Comparison of ENCODE assay signal across 1 cellular context in the genomic region with DNA sequence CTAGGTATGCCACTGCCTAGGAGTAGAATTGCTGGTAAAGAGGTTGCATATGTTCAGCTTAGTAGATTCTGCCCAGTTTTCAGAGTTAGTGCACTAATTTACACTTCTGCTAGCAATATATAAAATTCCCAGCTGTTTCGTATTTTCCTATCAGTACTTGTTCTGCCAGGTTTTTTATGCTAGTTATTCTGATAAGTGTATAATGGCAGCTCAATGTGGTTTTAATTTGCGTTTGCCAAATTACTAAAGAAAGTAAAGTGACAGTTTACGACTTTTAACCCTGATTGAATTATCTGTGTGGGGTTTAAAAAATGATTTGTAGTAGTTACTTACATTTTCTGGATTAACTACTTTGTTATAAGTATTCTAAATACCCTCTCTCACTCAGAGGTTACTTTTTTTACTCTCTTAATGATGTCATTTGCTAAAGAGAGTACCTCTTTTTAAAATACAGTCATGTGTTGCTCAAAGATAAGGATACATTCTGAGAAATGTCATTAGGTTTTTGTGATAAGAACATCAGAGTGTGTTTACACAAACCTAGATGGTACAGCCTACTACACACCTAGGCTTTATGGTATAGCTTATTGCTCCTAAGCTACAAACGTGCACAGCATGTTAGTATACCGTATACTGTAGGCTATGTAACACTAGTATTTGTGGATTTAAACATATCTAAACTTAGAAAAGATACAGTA.
TF ChIP-seq lines count a peak whose summit lies in the region.

No MANE protein-coding gene starts in this region.

TF ChIP-seq in K562, 482 proteins besides CTCF, POLR2A, EP300 and RAD21 (continued from another document and continues in another):
- TF ChIP-seq, protein P1, sequence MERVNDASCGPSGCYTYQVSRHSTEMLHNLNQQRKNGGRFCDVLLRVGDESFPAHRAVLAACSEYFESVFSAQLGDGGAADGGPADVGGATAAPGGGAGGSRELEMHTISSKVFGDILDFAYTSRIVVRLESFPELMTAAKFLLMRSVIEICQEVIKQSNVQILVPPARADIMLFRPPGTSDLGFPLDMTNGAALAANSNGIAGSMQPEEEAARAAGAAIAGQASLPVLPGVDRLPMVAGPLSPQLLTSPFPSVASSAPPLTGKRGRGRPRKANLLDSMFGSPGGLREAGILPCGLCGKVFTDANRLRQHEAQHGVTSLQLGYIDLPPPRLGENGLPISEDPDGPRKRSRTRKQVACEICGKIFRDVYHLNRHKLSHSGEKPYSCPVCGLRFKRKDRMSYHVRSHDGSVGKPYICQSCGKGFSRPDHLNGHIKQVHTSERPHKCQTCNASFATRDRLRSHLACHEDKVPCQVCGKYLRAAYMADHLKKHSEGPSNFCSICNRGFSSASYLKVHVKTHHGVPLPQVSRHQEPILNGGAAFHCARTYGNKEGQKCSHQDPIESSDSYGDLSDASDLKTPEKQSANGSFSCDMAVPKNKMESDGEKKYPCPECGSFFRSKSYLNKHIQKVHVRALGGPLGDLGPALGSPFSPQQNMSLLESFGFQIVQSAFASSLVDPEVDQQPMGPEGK (CRISPR knock-in tag; IDR thresholded peaks at IDR 0.05; ENCODE audit: borderline replicate concordance): no peak
- TF ChIP-seq, protein P2, sequence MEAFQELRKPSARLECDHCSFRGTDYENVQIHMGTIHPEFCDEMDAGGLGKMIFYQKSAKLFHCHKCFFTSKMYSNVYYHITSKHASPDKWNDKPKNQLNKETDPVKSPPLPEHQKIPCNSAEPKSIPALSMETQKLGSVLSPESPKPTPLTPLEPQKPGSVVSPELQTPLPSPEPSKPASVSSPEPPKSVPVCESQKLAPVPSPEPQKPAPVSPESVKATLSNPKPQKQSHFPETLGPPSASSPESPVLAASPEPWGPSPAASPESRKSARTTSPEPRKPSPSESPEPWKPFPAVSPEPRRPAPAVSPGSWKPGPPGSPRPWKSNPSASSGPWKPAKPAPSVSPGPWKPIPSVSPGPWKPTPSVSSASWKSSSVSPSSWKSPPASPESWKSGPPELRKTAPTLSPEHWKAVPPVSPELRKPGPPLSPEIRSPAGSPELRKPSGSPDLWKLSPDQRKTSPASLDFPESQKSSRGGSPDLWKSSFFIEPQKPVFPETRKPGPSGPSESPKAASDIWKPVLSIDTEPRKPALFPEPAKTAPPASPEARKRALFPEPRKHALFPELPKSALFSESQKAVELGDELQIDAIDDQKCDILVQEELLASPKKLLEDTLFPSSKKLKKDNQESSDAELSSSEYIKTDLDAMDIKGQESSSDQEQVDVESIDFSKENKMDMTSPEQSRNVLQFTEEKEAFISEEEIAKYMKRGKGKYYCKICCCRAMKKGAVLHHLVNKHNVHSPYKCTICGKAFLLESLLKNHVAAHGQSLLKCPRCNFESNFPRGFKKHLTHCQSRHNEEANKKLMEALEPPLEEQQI (IDR thresholded peaks at IDR 0.05): no peak
- TF ChIP-seq RHOXF2B (CRISPR knock-in tag; conservative IDR thresholded peaks at IDR 0.05) (no peak), NBN (IDR thresholded peaks at IDR 0.05; ENCODE audit: low read depth) (no peak; the same call in 1 of the 2 replicates), STAG1 (CRISPR knock-in tag; IDR thresholded peaks at IDR 0.05; ENCODE audit: borderline replicate concordance) (no peak), LARP7 (IDR thresholded peaks at IDR 0.05) (no peak), TRIM28 (IDR thresholded peaks at IDR 0.05) (no peak), FOXP1 (CRISPR knock-in tag; IDR thresholded peaks at IDR 0.05) (no peak), RFX7 (CRISPR knock-in tag; IDR thresholded peaks at IDR 0.05) (no peak), MCM5 (IDR thresholded peaks at IDR 0.05; ENCODE audit: low read depth) (no peak), SPI1 (IDR thresholded peaks at IDR 0.05; ENCODE audit: borderline replicate concordance, low read depth, low read length) (no peak), TCF3 (CRISPR knock-in tag; IDR thresholded peaks at IDR 0.05) (peak; percentile 53; the same call in 1 of the 2 replicates), NFIX (CRISPR knock-in tag; IDR thresholded peaks at IDR 0.05; ENCODE audit: low read depth) (no peak), LEF1 (IDR thresholded peaks at IDR 0.05) (peak; percentile 79; the same call in 1 of the 2 replicates), PHTF2 (CRISPR knock-in tag; IDR thresholded peaks at IDR 0.05) (no peak), PHB (CRISPR knock-in tag; IDR thresholded peaks at IDR 0.05) (no peak), POLR3A (IDR thresholded peaks at IDR 0.05; ENCODE audit: borderline replicate concordance, extremely low read depth, insufficient read depth, insufficient read length) (no peak), DIDO1 (tag; IDR thresholded peaks at IDR 0.05; ENCODE audit: low read depth) (no peak), NFRKB (IDR thresholded peaks at IDR 0.05; ENCODE audit: low read depth) (no peak), NFXL1 (CRISPR knock-in tag; IDR thresholded peaks at IDR 0.05) (no peak), RBM15 (IDR thresholded peaks at IDR 0.05; ENCODE audit: insufficient read depth, low read length) (no peak), XRCC3 (IDR thresholded peaks at IDR 0.05) (no peak), MAZ (CRISPR knock-in tag; conservative IDR thresholded peaks at IDR 0.05 in 1 of 2, IDR thresholded peaks at IDR 0.05 in 1 of 2) (no peak), MYNN (IDR thresholded peaks at IDR 0.05) (no peak), MYNN (CRISPR knock-in tag; IDR thresholded peaks at IDR 0.05) (no peak), NFATC3 (IDR thresholded peaks at IDR 0.05) (no peak), ZNF174 (CRISPR knock-in tag; IDR thresholded peaks at IDR 0.05) (no peak)
- TF ChIP-seq, protein P3, sequence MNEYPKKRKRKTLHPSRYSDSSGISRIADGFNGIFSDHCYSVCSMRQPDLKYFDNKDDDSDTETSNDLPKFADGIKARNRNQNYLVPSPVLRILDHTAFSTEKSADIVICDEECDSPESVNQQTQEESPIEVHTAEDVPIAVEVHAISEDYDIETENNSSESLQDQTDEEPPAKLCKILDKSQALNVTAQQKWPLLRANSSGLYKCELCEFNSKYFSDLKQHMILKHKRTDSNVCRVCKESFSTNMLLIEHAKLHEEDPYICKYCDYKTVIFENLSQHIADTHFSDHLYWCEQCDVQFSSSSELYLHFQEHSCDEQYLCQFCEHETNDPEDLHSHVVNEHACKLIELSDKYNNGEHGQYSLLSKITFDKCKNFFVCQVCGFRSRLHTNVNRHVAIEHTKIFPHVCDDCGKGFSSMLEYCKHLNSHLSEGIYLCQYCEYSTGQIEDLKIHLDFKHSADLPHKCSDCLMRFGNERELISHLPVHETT (CRISPR knock-in tag; conservative IDR thresholded peaks at IDR 0.05 in 1 of 2, IDR thresholded peaks at IDR 0.05 in 1 of 2): no peak
- TF ChIP-seq, protein P4, sequence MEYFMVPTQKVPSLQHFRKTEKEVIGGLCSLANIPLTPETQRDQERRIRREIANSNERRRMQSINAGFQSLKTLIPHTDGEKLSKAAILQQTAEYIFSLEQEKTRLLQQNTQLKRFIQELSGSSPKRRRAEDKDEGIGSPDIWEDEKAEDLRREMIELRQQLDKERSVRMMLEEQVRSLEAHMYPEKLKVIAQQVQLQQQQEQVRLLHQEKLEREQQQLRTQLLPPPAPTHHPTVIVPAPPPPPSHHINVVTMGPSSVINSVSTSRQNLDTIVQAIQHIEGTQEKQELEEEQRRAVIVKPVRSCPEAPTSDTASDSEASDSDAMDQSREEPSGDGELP (CRISPR knock-in tag; IDR thresholded peaks at IDR 0.05; ENCODE audit: borderline replicate concordance): no peak
- TF ChIP-seq, protein P5, sequence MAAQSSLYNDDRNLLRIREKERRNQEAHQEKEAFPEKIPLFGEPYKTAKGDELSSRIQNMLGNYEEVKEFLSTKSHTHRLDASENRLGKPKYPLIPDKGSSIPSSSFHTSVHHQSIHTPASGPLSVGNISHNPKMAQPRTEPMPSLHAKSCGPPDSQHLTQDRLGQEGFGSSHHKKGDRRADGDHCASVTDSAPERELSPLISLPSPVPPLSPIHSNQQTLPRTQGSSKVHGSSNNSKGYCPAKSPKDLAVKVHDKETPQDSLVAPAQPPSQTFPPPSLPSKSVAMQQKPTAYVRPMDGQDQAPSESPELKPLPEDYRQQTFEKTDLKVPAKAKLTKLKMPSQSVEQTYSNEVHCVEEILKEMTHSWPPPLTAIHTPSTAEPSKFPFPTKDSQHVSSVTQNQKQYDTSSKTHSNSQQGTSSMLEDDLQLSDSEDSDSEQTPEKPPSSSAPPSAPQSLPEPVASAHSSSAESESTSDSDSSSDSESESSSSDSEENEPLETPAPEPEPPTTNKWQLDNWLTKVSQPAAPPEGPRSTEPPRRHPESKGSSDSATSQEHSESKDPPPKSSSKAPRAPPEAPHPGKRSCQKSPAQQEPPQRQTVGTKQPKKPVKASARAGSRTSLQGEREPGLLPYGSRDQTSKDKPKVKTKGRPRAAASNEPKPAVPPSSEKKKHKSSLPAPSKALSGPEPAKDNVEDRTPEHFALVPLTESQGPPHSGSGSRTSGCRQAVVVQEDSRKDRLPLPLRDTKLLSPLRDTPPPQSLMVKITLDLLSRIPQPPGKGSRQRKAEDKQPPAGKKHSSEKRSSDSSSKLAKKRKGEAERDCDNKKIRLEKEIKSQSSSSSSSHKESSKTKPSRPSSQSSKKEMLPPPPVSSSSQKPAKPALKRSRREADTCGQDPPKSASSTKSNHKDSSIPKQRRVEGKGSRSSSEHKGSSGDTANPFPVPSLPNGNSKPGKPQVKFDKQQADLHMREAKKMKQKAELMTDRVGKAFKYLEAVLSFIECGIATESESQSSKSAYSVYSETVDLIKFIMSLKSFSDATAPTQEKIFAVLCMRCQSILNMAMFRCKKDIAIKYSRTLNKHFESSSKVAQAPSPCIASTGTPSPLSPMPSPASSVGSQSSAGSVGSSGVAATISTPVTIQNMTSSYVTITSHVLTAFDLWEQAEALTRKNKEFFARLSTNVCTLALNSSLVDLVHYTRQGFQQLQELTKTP (IDR thresholded peaks at IDR 0.05; ENCODE audit: low read depth in 1 of 2, partially characterized antibody in 2 of 2): no peak
- TF ChIP-seq, protein P6, sequence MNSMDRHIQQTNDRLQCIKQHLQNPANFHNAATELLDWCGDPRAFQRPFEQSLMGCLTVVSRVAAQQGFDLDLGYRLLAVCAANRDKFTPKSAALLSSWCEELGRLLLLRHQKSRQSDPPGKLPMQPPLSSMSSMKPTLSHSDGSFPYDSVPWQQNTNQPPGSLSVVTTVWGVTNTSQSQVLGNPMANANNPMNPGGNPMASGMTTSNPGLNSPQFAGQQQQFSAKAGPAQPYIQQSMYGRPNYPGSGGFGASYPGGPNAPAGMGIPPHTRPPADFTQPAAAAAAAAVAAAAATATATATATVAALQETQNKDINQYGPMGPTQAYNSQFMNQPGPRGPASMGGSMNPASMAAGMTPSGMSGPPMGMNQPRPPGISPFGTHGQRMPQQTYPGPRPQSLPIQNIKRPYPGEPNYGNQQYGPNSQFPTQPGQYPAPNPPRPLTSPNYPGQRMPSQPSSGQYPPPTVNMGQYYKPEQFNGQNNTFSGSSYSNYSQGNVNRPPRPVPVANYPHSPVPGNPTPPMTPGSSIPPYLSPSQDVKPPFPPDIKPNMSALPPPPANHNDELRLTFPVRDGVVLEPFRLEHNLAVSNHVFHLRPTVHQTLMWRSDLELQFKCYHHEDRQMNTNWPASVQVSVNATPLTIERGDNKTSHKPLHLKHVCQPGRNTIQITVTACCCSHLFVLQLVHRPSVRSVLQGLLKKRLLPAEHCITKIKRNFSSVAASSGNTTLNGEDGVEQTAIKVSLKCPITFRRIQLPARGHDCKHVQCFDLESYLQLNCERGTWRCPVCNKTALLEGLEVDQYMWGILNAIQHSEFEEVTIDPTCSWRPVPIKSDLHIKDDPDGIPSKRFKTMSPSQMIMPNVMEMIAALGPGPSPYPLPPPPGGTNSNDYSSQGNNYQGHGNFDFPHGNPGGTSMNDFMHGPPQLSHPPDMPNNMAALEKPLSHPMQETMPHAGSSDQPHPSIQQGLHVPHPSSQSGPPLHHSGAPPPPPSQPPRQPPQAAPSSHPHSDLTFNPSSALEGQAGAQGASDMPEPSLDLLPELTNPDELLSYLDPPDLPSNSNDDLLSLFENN (IDR thresholded peaks at IDR 0.05; ENCODE audit: low read depth in 2 of 2, low read length in 2 of 2): no peak; a peak in 1 of 4 replicates
- TF ChIP-seq, protein P7, sequence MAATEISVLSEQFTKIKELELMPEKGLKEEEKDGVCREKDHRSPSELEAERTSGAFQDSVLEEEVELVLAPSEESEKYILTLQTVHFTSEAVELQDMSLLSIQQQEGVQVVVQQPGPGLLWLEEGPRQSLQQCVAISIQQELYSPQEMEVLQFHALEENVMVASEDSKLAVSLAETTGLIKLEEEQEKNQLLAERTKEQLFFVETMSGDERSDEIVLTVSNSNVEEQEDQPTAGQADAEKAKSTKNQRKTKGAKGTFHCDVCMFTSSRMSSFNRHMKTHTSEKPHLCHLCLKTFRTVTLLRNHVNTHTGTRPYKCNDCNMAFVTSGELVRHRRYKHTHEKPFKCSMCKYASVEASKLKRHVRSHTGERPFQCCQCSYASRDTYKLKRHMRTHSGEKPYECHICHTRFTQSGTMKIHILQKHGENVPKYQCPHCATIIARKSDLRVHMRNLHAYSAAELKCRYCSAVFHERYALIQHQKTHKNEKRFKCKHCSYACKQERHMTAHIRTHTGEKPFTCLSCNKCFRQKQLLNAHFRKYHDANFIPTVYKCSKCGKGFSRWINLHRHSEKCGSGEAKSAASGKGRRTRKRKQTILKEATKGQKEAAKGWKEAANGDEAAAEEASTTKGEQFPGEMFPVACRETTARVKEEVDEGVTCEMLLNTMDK (IDR thresholded peaks at IDR 0.05; ENCODE audit: borderline replicate concordance, insufficient read depth, low read depth, low read length, poor library complexity, severe bottlenecking): no peak
- TF ChIP-seq, protein P8, sequence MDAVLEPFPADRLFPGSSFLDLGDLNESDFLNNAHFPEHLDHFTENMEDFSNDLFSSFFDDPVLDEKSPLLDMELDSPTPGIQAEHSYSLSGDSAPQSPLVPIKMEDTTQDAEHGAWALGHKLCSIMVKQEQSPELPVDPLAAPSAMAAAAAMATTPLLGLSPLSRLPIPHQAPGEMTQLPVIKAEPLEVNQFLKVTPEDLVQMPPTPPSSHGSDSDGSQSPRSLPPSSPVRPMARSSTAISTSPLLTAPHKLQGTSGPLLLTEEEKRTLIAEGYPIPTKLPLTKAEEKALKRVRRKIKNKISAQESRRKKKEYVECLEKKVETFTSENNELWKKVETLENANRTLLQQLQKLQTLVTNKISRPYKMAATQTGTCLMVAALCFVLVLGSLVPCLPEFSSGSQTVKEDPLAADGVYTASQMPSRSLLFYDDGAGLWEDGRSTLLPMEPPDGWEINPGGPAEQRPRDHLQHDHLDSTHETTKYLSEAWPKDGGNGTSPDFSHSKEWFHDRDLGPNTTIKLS (IDR thresholded peaks at IDR 0.05; ENCODE audit: borderline replicate concordance, low read depth): no peak
- TF ChIP-seq, protein P9, sequence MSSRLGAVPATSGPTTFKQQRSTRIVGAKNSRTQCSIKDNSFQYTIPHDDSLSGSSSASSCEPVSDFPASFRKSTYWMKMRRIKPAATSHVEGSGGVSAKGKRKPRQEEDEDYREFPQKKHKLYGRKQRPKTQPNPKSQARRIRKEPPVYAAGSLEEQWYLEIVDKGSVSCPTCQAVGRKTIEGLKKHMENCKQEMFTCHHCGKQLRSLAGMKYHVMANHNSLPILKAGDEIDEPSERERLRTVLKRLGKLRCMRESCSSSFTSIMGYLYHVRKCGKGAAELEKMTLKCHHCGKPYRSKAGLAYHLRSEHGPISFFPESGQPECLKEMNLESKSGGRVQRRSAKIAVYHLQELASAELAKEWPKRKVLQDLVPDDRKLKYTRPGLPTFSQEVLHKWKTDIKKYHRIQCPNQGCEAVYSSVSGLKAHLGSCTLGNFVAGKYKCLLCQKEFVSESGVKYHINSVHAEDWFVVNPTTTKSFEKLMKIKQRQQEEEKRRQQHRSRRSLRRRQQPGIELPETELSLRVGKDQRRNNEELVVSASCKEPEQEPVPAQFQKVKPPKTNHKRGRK (tag; IDR thresholded peaks at IDR 0.05): no peak
